ENCODE assay signal across 27 cellular contexts in the genomic region with DNA sequence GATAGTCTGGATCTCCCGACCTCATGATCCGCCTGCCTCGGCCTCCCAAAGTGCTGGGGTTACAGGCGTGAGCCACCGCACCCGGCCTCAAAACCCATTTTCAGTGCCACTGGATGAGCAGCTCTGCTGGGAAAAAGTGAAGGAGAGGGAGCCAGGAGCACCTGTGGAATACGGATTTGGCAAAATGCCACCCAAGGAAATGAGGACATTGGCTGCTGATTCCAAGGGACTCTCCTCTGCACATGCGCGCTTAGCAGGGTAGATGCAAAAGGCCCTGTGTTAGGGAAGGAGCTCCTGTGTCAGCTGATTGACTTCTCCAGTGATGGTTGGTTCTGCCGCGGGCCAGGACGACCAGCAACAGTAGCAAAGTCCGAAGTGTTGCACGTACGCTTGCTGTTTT.
"Had no signal": no experiment of that assay in that cellular context is flagged by ENCODE, and none has a peak within 500 bp of the region (broad histone marks: within the 10 kb centered on the region; RNA-seq: fewer than 3 reads in every experiment).

No MANE protein-coding gene starts in this region.

- DNase-seq: activated CD4-positive, alpha-beta memory T cell treated with anti-CD3 and anti-CD28 coated beads for 36 hours; activated CD4-positive, alpha-beta T cell treated with anti-CD3 and anti-CD28 coated beads, Interleukin-2, amount 10 ng/mL, durations not matched to agents 7 days and 5 days; activated CD4-positive, CD25-positive, alpha-beta regulatory T cell treated with anti-CD3 and anti-CD28 coated beads, Interleukin-2, amount 50 U/mL, for 72 hours; activated CD8-positive, alpha-beta memory T cell treated with anti-CD3 and anti-CD28 coated beads for 24 hours; activated gamma-delta T cell; activated naive CD4-positive, alpha-beta T cell treated with anti-CD3 and anti-CD28 coated beads for 36 hours; activated T-cell treated with anti-CD3 and anti-CD28 coated beads, Interleukin-2, amount 50 U/mL, for 4 hours; amygdala; brain microvascular endothelial cell; MG63; MV-4-11; NCI-H1092 treated with DMSO at 0.1 percent for 48 hours; NCI-H1417 treated with DMSO at 0.1 percent for 48 hours; NCI-H1694; NCI-H2029; NCI-H510A treated with DMSO at 0.1 percent for 48 hours; NCI-H69; NK-92 treated with Interleukin-12 subunit alpha and Interleukin-12 subunit beta, amount 100 ng/mL, for 24 hours; OCI-M1; SHP77 treated with DMSO at 0.1 percent for 48 hours had no signal

- H3K27me3 ChIP-seq: brain microvascular endothelial cell, cardiac muscle cell had no signal

- H3K36me3 Mint-ChIP-seq: activated CD4-positive, alpha-beta memory T cell treated with anti-CD3 and anti-CD28 coated beads for 36 hours; activated naive CD8-positive, alpha-beta T cell had no signal

- FAIRE-seq: astrocyte, RCC 7860 had no signal

- H3K27me3 Mint-ChIP-seq: activated naive CD8-positive, alpha-beta T cell had no signal

- H3K4me3 ChIP-seq: cardiac muscle cell, MG63 had no signal

- H3K27ac Mint-ChIP-seq: activated CD4-positive, alpha-beta memory T cell treated with anti-CD3 and anti-CD28 coated beads for 36 hours; activated CD4-positive, alpha-beta T cell treated with anti-CD3 and anti-CD28 coated beads, Interleukin-2, amount 10 ng/mL, durations not matched to agents 7 days and 5 days; activated naive CD4-positive, alpha-beta T cell treated with anti-CD3 and anti-CD28 coated beads for 36 hours; activated naive CD8-positive, alpha-beta T cell; activated T-helper 17 cell treated with anti-CD3 and anti-CD28 coated beads, Interleukin-2, amount 50 U/mL, for 72 hours; T-helper 1 cell treated with Interleukin-12 subunit alpha and Interleukin-12 subunit beta and Interleukin-4 antibody, amounts not matched to agents 30 μg/mL and 1 μg/mL, for 36 hours; WTC11 had no signal

- H3K9me3 ChIP-seq: MG63 had no signal

- H3K36me3 ChIP-seq: brain microvascular endothelial cell, cardiac muscle cell, MG63 had no signal

- H3K4me3 Mint-ChIP-seq: activated CD4-positive, alpha-beta memory T cell treated with anti-CD3 and anti-CD28 coated beads for 36 hours; activated CD4-positive, alpha-beta T cell treated with anti-CD3 and anti-CD28 coated beads, Interleukin-2, amount 10 ng/mL, durations not matched to agents 7 days and 5 days; activated naive CD4-positive, alpha-beta T cell treated with anti-CD3 and anti-CD28 coated beads for 36 hours; activated naive CD8-positive, alpha-beta T cell; activated T-cell treated with anti-CD3 and anti-CD28 coated beads, Interleukin-2, amount 50 U/mL, for 4 hours; activated T-helper 17 cell treated with anti-CD3 and anti-CD28 coated beads, Interleukin-2, amount 50 U/mL, for 72 hours; T-helper 1 cell treated with Interleukin-12 subunit alpha and Interleukin-12 subunit beta and Interleukin-4 antibody, amounts not matched to agents 30 μg/mL and 1 μg/mL, for 36 hours; WTC11 had no signal

- ATAC-seq: activated T-cell treated with anti-CD3 and anti-CD28 coated beads, Interleukin-2, amount 50 U/mL, for 4 hours; activated T-helper 17 cell treated with anti-CD3 and anti-CD28 coated beads, Interleukin-2, amount 50 U/mL, for 72 hours; WTC11 had no signal

- H3K9me3 Mint-ChIP-seq: activated CD4-positive, alpha-beta memory T cell treated with anti-CD3 and anti-CD28 coated beads for 36 hours; activated CD4-positive, alpha-beta T cell treated with anti-CD3 and anti-CD28 coated beads, Interleukin-2, amount 10 ng/mL, durations not matched to agents 7 days and 5 days; activated naive CD4-positive, alpha-beta T cell treated with anti-CD3 and anti-CD28 coated beads for 36 hours; activated T-cell treated with anti-CD3 and anti-CD28 coated beads, Interleukin-2, amount 50 U/mL, for 4 hours; activated T-helper 17 cell treated with anti-CD3 and anti-CD28 coated beads, Interleukin-2, amount 50 U/mL, for 72 hours; T-helper 1 cell treated with Interleukin-12 subunit alpha and Interleukin-12 subunit beta and Interleukin-4 antibody, amounts not matched to agents 30 μg/mL and 1 μg/mL, for 36 hours had no signal

- H3K27ac ChIP-seq: brain microvascular endothelial cell, cardiac muscle cell had no signal
